9 cellular contexts compared by ENCODE assay signal in the genomic region with DNA sequence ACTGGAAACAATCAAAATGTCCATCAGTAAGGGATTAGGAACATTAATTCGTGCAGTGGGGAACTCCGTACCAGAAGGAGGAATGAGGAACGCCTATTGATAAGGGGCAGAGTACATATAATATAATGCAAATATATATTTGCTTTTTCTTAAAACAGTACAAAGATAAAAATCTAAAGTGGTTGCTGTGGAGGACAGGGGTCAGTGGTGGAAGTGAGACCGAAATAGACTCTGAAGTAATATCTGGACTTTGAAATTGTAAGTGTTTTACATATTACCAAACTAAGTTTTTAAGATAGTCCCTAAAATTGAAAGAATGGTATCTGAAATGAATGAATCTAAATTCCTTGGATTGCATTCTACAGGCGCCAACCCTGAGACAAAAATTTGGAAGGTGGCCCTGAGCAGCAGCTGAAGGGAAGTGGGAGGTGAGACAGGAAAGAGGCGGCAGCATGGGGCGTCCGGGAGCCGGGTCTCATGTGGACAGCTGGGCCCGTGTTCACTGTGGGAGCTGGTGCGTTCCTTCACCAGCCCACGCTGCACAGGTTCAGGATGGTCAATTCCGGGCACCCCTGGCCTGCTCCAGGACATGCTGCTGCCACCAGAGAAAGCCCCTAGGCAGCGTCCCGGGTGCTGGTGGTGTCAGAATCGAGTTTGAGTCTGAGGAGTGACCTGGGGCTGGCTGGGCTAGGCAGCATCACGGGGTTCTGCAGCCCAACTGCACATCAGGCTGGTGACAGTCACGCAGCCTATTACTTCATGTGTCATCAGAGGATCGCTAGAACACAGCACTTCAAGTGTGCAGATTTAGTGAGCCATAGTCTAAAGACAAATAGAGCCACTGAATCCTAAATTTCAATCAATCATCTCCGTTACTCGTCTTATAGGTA. TPM values are rescaled to one million over a fixed set of nuclear protein-coding genes. Genes with fewer than 3 reads are reported as not detected.
DNase-seq lines count a peak whose midpoint lies in the region; ATAC-seq and TF ChIP-seq lines count a peak whose summit lies in the region.
"Not testable (repeated sequence)": the region's sequence is repeated elsewhere in the genome, so short reads cannot be mapped to it uniquely, and the experiment has no call there.
"Had no signal": no experiment of that assay in that cellular context is flagged by ENCODE, and none has a peak within 500 bp of the region (broad histone marks: within the 10 kb centered on the region; RNA-seq: fewer than 3 reads in every experiment).

No MANE protein-coding gene starts in this region.

- not testable (repeated sequence) for H3K4me3 ChIP-seq in gastroesophageal sphincter; psoas muscle; thyroid gland (replicated peaks in 1 of 3)

- H3K4me3 Mint-ChIP-seq in activated CD4-positive, alpha-beta T cell treated with anti-CD3 and anti-CD28 coated beads, Interleukin-2, amount 10 ng/mL, durations not matched to agents 24 days and 14 days; brain; memory B cell: not testable (repeated sequence)

- intact Hi-C loops in activated CD4-positive, alpha-beta T cell treated with anti-CD3 and anti-CD28 coated beads, Interleukin-2, amount 10 ng/mL, durations not matched to agents 24 days and 14 days (cut with micrococcal nuclease): loop anchor here (5.0 kb wide), 1 partner anchor 273 kb away; no protein-coding TSS in a partner anchor
- intact Hi-C loops in psoas muscle (cut with DNase I); thyroid gland (cut with DNase I): not testable (repeated sequence)

- H3K27me3 ChIP-seq in gastroesophageal sphincter; psoas muscle (ENCODE audit: insufficient read depth in 3 of 3, low read length in 2 of 3); thyroid gland: not testable (repeated sequence)

- H3K9me3 Mint-ChIP-seq in activated CD4-positive, alpha-beta T cell treated with anti-CD3 and anti-CD28 coated beads, Interleukin-2, amount 10 ng/mL, durations not matched to agents 24 days and 14 days; brain; memory B cell: not testable (repeated sequence)

- H3K4me1 Mint-ChIP-seq in activated CD4-positive, alpha-beta T cell treated with anti-CD3 and anti-CD28 coated beads, Interleukin-2, amount 10 ng/mL, durations not matched to agents 24 days and 14 days: peaks cover 36% of the 10 kb centered on the region
- H3K4me1 Mint-ChIP-seq in brain, memory B cell: not testable (repeated sequence)

- H3K9me3 ChIP-seq in gastroesophageal sphincter, psoas muscle, thyroid gland: not testable (repeated sequence)

- H3K36me3 ChIP-seq in gastroesophageal sphincter (peaks cover 0 to 75% of the 10 kb centered on the region in 2 donors), psoas muscle (ENCODE audit: insufficient read depth in 1 of 2, low read depth in 1 of 2) (peaks cover 8 to 76% of the 10 kb centered on the region in 2 donors), thyroid gland (peaks cover 11 to 30% of the 10 kb centered on the region in 2 donors)

- 44 to 53% methylated on average over 8 to 9 of the region's 21 CpGs for WGBS in gastroesophageal sphincter (ENCODE audit: low coverage in 1 of 2), 2 donors
- WGBS in psoas muscle, 3 donors: 46 to 59% (median 47%) methylated on average over 21 of the region's 21 CpGs
- 71 to 81% methylated on average over 19 to 21 of the region's 21 CpGs for WGBS in thyroid gland, 2 donors

- H3K27me3 Mint-ChIP-seq in activated CD4-positive, alpha-beta T cell treated with anti-CD3 and anti-CD28 coated beads, Interleukin-2, amount 10 ng/mL, durations not matched to agents 24 days and 14 days; brain; memory B cell: not testable (repeated sequence)

- H3K27ac ChIP-seq in gastroesophageal sphincter: peak overlapping the region; percentile 53 to 71 (median 64)
- peak overlapping the region; percentile 71 for H3K27ac ChIP-seq in psoas muscle
- peak overlapping the region; percentile 2 to 65 (median 53) for H3K27ac ChIP-seq in thyroid gland

- TF ChIP-seq POLR2A in gastroesophageal sphincter (IDR thresholded peaks at IDR 0.05); thyroid gland (IDR thresholded peaks at IDR 0.05): not testable (repeated sequence)

- peaks cover 0 to 26% (median 3%) of the 10 kb centered on the region in 3 donors for H3K4me1 ChIP-seq in gastroesophageal sphincter
- H3K4me1 ChIP-seq in psoas muscle: peaks cover 11% of the 10 kb centered on the region
- not testable (repeated sequence) for H3K4me1 ChIP-seq in thyroid gland

- TF ChIP-seq CTCF in brain (conservative IDR thresholded peaks at IDR 0.05); gastroesophageal sphincter (IDR thresholded peaks at IDR 0.05); psoas muscle (IDR thresholded peaks at IDR 0.05); thyroid gland (IDR thresholded peaks at IDR 0.05): not testable (repeated sequence)

- not testable (repeated sequence) for TF ChIP-seq EP300 in gastroesophageal sphincter (IDR thresholded peaks at IDR 0.05)

- DNase-seq in G401 (ENCODE audit: low spot score) (peak; percentile 52), islet precursor cell (peak; percentile 52), thyroid gland (peak in 1 of 2 donors; percentile 19)
- not testable (repeated sequence) for DNase-seq in activated CD4-positive, alpha-beta T cell treated with anti-CD3 and anti-CD28 coated beads, Interleukin-2, amount 10 ng/mL, durations not matched to agents 24 days and 14 days; memory B cell (ENCODE audit: low spot score in 2 of 2); psoas muscle

- ATAC-seq in gastroesophageal sphincter (peak; percentile 37), psoas muscle (peak; percentile 22 to 55 (median 42))
- not testable (repeated sequence) for ATAC-seq in memory B cell (ENCODE audit: low read depth)

- peak overlapping the region; percentile 70 for H3K27ac Mint-ChIP-seq in activated CD4-positive, alpha-beta T cell treated with anti-CD3 and anti-CD28 coated beads, Interleukin-2, amount 10 ng/mL, durations not matched to agents 24 days and 14 days
- H3K27ac Mint-ChIP-seq in brain (peak overlapping the region in 3 of 5 experiments; percentile 56 to 67 (median 61)), memory B cell (peak overlapping the region; percentile 29)

- peaks cover 66% of the 10 kb centered on the region for H3K36me3 Mint-ChIP-seq in activated CD4-positive, alpha-beta T cell treated with anti-CD3 and anti-CD28 coated beads, Interleukin-2, amount 10 ng/mL, durations not matched to agents 24 days and 14 days (ENCODE audit: low read depth)
- H3K36me3 Mint-ChIP-seq in brain (peaks cover 67% of the 10 kb centered on the region), memory B cell (peaks cover 41% of the 10 kb centered on the region)

- in situ Hi-C loops in G401 (cut with HindIII; ENCODE audit: low sequenced_read_pairs): not testable (repeated sequence)

RNA-seq across cellular contexts. Expression of gene MUC20, which starts 31.4 kb away (rescaled TPM):
- total RNA-seq in G401 (2014; rRNA removed; shearing (Covaris generic)): 1.7 and 4.7 TPM in 2 replicates
- 2.9 and 3.7 TPM in 2 replicates for total RNA-seq in activated CD4-positive, alpha-beta T cell treated with anti-CD3 and anti-CD28 coated beads, Interleukin-2, amount 10 ng/mL, durations not matched to agents 24 days and 14 days
- polyA plus RNA-seq in brain (ENCODE audit: insufficient read depth, low read depth, low replicate concordance) (0.17 TPM), psoas muscle (1 to 10 TPM; 1.3 to 2.1 (median 1.4) TPM)
- total RNA-seq in gastroesophageal sphincter (1 to 10 TPM; 2.0 to 7.7 (median 4.8) TPM), psoas muscle (1 to 10 TPM; 1.4 to 3.9 (median 1.6) TPM), thyroid gland (10 to 100 TPM in 3 of 4 donors, 1 to 10 TPM in 1; 3.9 to 18.4 (median 13.9) TPM)
- total RNA-seq: H9 had no signal
